In genomic region chr11:64107300-64107699, GRCh38 we compare ENCODE assay signal across 28 cellular contexts.
"Had no signal": no experiment of that assay in that cellular context is flagged by ENCODE, and none has a peak within 500 bp of the region (broad histone marks: within the 10 kb centered on the region; RNA-seq: fewer than 3 reads in every experiment).

No MANE protein-coding gene starts in this region.

- H3K4me1 ChIP-seq: left lung, lower lobe of right lung, parathyroid adenoma, right lobe of liver had no signal

- H3K27ac ChIP-seq: left lung, lower lobe of right lung, neural progenitor cell, neutrophil, parathyroid adenoma, psoas muscle, right lobe of liver, vagina had no signal

- H3K4me3 ChIP-seq: left lung, lower lobe of right lung, neural progenitor cell, psoas muscle, right lobe of liver, smooth muscle cell, tibial nerve, vagina had no signal

- H3K27me3 ChIP-seq: left lung, neural progenitor cell, neutrophil, right lobe of liver, tibial nerve, vagina had no signal

- FAIRE-seq: islet of Langerhans, kidney had no signal

- H3K79me2 ChIP-seq: parathyroid adenoma had no signal

- H3K36me3 ChIP-seq: left lung, lower lobe of right lung, neural progenitor cell, neutrophil, right lobe of liver, tibial nerve, vagina had no signal

- H3K9me3 ChIP-seq: left lung, lower lobe of right lung, neutrophil, psoas muscle, right lobe of liver, tibial nerve, vagina had no signal

- H2AFZ ChIP-seq: neural progenitor cell, parathyroid adenoma had no signal

- H3K4me2 ChIP-seq: neural progenitor cell, smooth muscle cell had no signal

- ATAC-seq: left colon; left lung; lower lobe of right lung; natural killer cell; psoas muscle; right lobe of liver; stimulated activated memory B cell treated with anti-CD40 and anti-IgM and Interleukin-4, amounts not matched to agents 10 μg/mL and 1 μg/mL and 100 μg/mL, for 72 hours; stimulated activated naive CD8-positive, alpha-beta T cell treated with anti-CD3 and anti-CD28 coated beads, Interleukin-15, amount 100 ng/mL, for 72 hours had no signal

- DNase-seq: immature natural killer cell; kidney; left colon; left lung; lower lobe of right lung; mammary epithelial cell; mesendoderm; naive B cell; natural killer cell; nephron progenitor cell; occipital lobe; psoas muscle; right lobe of liver; stimulated activated CD4-positive, alpha-beta T cell treated with anti-CD3 and anti-CD28 coated beads, Interleukin-1b, Interleukin-23, amount 100 ng/mL, for 48 hours; stimulated activated CD4-positive, alpha-beta T cell treated with anti-CD3 and anti-CD28 coated beads, Interleukin-2, amount 100 ng/mL, for 48 hours; stimulated activated CD4-positive, alpha-beta T cell treated with anti-CD3 and anti-CD28 coated beads, Interleukin-4, amount 100 ng/mL, for 4 hours; stimulated activated CD8-positive, alpha-beta memory T cell treated with anti-CD3 and anti-CD28 coated beads, Interleukin-4, amount 100 ng/mL, for 48 hours; stimulated activated naive CD4-positive, alpha-beta T cell treated with Interleukin-2 at 50 U/mL for 16 hours; stimulated activated naive CD8-positive, alpha-beta T cell treated with anti-CD3 and anti-CD28 coated beads, Interleukin-15, amount 100 ng/mL, for 72 hours; substantia nigra had no signal
